In the genomic region with DNA sequence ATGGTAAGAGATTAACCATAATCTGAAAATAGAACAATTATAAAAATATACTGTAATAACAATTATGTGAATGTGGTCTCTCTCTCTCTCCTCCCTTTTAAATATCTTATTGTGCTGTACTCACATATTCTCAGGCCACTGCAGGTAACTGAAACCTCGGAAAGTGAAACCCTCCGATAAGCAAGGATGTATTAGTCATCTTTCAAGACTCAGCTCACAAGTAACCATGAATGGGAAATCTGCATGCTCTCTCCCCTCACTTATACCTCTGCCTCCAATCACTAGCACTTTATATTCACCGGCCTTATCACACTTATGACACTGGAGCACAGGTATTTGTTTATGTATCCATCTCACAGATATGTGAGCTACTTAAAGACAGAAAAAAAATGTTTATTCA, we compare ENCODE assay signal across 13 cellular contexts.
DNase-seq lines count a peak whose midpoint lies in the region; ATAC-seq and TF ChIP-seq lines count a peak whose summit lies in the region.
"Had no signal": no experiment of that assay in that cellular context is flagged by ENCODE, and none has a peak within 500 bp of the region (broad histone marks: within the 10 kb centered on the region; RNA-seq: fewer than 3 reads in every experiment).

No MANE protein-coding gene starts in this region.

- peak; percentile 54 to 83 for ATAC-seq in activated naive CD4-positive, alpha-beta T cell treated with anti-CD3 and anti-CD28 coated beads, Interleukin-2, amount 50 U/mL, for 72 hours
- ATAC-seq in stimulated activated effector memory CD8-positive, alpha-beta T cell treated with anti-CD3 and anti-CD28 coated beads, Interleukin-12 subunit alpha, Interleukin-12 subunit beta, amount 100 ng/mL, for 72 hours, result peak; percentile 60

- H3K4me1 ChIP-seq in HEK293 (ENCODE audit: control insufficient read depth, insufficient read depth, low read length), result no peaks in the 10 kb centered on the region
- H3K4me1 ChIP-seq: SJCRH30 had no signal

- POLR2A ChIA-PET in HEK293 (lab: Yijun Ruan, JAX), result no interaction called here

- H3K27ac ChIP-seq in HEK293 (ENCODE audit: extremely low read depth, low read depth, low read length), result no peak overlapping the region
- H3K27ac ChIP-seq: SJCRH30 had no signal

- H3K4me3 ChIP-seq in HEK293 (ENCODE audit: low read depth, low read length), result no peak overlapping the region
- H3K4me3 ChIP-seq: SJCRH30 had no signal

- no peaks in the 10 kb centered on the region for H3K36me3 Mint-ChIP-seq in activated naive CD4-positive, alpha-beta T cell treated with anti-CD3 and anti-CD28 coated beads, Interleukin-2, amount 50 U/mL, for 72 hours
- no peaks in the 10 kb centered on the region for H3K36me3 Mint-ChIP-seq in activated naive CD4-positive, alpha-beta T cell treated with anti-CD3 and anti-CD28 coated beads, Interleukin-2, amount 10 ng/mL, durations not matched to agents 7 days and 5 days
- no peaks in the 10 kb centered on the region for H3K36me3 Mint-ChIP-seq in stimulated activated effector memory CD8-positive, alpha-beta T cell treated with anti-CD3 and anti-CD28 coated beads, Interleukin-12 subunit alpha, Interleukin-12 subunit beta, amount 100 ng/mL, for 72 hours
- H3K36me3 Mint-ChIP-seq in mesothelial cell of epicardium, result peaks cover 7% of the 10 kb centered on the region

- no peaks in the 10 kb centered on the region for H3K36me3 ChIP-seq in HEK293 (ENCODE audit: control insufficient read depth in 2 of 2, insufficient read depth in 1 of 2, low read length in 2 of 2)
- H3K36me3 ChIP-seq: SJCRH30 had no signal

- no peak for DNase-seq in activated naive CD4-positive, alpha-beta T cell treated with anti-CD3 and anti-CD28 coated beads, Interleukin-2, amount 50 U/mL, for 72 hours (ENCODE audit: low spot score in 2 of 2)
- DNase-seq in activated naive CD4-positive, alpha-beta T cell treated with anti-CD3 and anti-CD28 coated beads, Interleukin-2, amount 10 ng/mL, durations not matched to agents 7 days and 5 days, result no peak
- DNase-seq in HT1080 (ENCODE audit: low read depth), result peak; percentile 32
- no peak for DNase-seq in stimulated activated effector memory CD8-positive, alpha-beta T cell treated with anti-CD3 and anti-CD28 coated beads, Interleukin-12 subunit alpha, Interleukin-12 subunit beta, amount 100 ng/mL, for 72 hours (ENCODE audit: low spot score in 2 of 2)
- DNase-seq in NCI-H2081 (lab: John Stamatoyannopoulos, UW), result no peak
- DNase-seq in mesothelial cell of epicardium (ENCODE audit: low spot score in 2 of 2, unreplicated experiment in 2 of 2), result no peak
- no peak for DNase-seq in NCI-H510A (lab: John Stamatoyannopoulos, UW)
- DNase-seq: activated naive CD4-positive, alpha-beta T cell treated with Interleukin-2 at 50 U/mL for 16 hours; DMS 273 treated with DMSO at 0.1 percent for 48 hours; left cardiac atrium; SJCRH30 had no signal

- H3K27me3 Mint-ChIP-seq in activated naive CD4-positive, alpha-beta T cell treated with anti-CD3 and anti-CD28 coated beads, Interleukin-2, amount 10 ng/mL, durations not matched to agents 7 days and 5 days, result no peaks in the 10 kb centered on the region
- no peaks in the 10 kb centered on the region for H3K27me3 Mint-ChIP-seq in mesothelial cell of epicardium (ENCODE audit: low read depth)
- H3K27me3 Mint-ChIP-seq: stimulated activated naive CD8-positive, alpha-beta T cell treated with anti-CD3 and anti-CD28 coated beads, Interleukin-15, Interleukin-2, amounts not matched to agents 100 ng/mL and 50 ng/mL, for 24 hours had no signal

- CTCF ChIA-PET in activated naive CD4-positive, alpha-beta T cell treated with anti-CD3 and anti-CD28 coated beads, Interleukin-2, amount 10 ng/mL, durations not matched to agents 7 days and 5 days (lab: Charles Lee), result interaction anchor here (1.4 kb wide), 1 partner anchor 83 kb away, joined by 4 read pairs; no protein-coding TSS in a partner anchor
- CTCF ChIA-PET in HEK293 (lab: Yijun Ruan, JAX), result interaction anchor here (0.7 to 4.9 kb wide), 11 partner anchors 9 to 278 kb away, joined by 3 to 43 read pairs (median 5); no protein-coding TSS in a partner anchor

- H3K9me3 ChIP-seq in HEK293 (ENCODE audit: control insufficient read depth, insufficient read depth, low read depth, low read length), result no peaks in the 10 kb centered on the region
- H3K9me3 ChIP-seq: SJCRH30 had no signal

- TF ChIP-seq CTCF in HEK293 (tag by site-specific recombination; IDR thresholded peaks at IDR 0.05) (no peak), mesothelial cell of epicardium (IDR thresholded peaks at IDR 0.05; ENCODE audit: unreplicated experiment) (no peak)

- H3K9me3 Mint-ChIP-seq in activated naive CD4-positive, alpha-beta T cell treated with anti-CD3 and anti-CD28 coated beads, Interleukin-2, amount 50 U/mL, for 72 hours, result no peaks in the 10 kb centered on the region
- no peaks in the 10 kb centered on the region for H3K9me3 Mint-ChIP-seq in activated naive CD4-positive, alpha-beta T cell treated with anti-CD3 and anti-CD28 coated beads, Interleukin-2, amount 10 ng/mL, durations not matched to agents 7 days and 5 days
- no peaks in the 10 kb centered on the region for H3K9me3 Mint-ChIP-seq in stimulated activated effector memory CD8-positive, alpha-beta T cell treated with anti-CD3 and anti-CD28 coated beads, Interleukin-12 subunit alpha, Interleukin-12 subunit beta, amount 100 ng/mL, for 72 hours
- no peaks in the 10 kb centered on the region for H3K9me3 Mint-ChIP-seq in mesothelial cell of epicardium
- H3K9me3 Mint-ChIP-seq: stimulated activated naive CD8-positive, alpha-beta T cell treated with anti-CD3 and anti-CD28 coated beads, Interleukin-15, Interleukin-2, amounts not matched to agents 100 ng/mL and 50 ng/mL, for 24 hours had no signal

- H3K27ac Mint-ChIP-seq in activated naive CD4-positive, alpha-beta T cell treated with anti-CD3 and anti-CD28 coated beads, Interleukin-2, amount 50 U/mL, for 72 hours, result no peak overlapping the region
- no peak overlapping the region for H3K27ac Mint-ChIP-seq in activated naive CD4-positive, alpha-beta T cell treated with anti-CD3 and anti-CD28 coated beads, Interleukin-2, amount 10 ng/mL, durations not matched to agents 7 days and 5 days
- no peak overlapping the region for H3K27ac Mint-ChIP-seq in stimulated activated effector memory CD8-positive, alpha-beta T cell treated with anti-CD3 and anti-CD28 coated beads, Interleukin-12 subunit alpha, Interleukin-12 subunit beta, amount 100 ng/mL, for 72 hours
- no peak overlapping the region for H3K27ac Mint-ChIP-seq in mesothelial cell of epicardium
- H3K27ac Mint-ChIP-seq: stimulated activated naive CD8-positive, alpha-beta T cell treated with anti-CD3 and anti-CD28 coated beads, Interleukin-15, Interleukin-2, amounts not matched to agents 100 ng/mL and 50 ng/mL, for 24 hours had no signal

- no peak overlapping the region for H3K4me3 Mint-ChIP-seq in activated naive CD4-positive, alpha-beta T cell treated with anti-CD3 and anti-CD28 coated beads, Interleukin-2, amount 10 ng/mL, durations not matched to agents 7 days and 5 days
- H3K4me3 Mint-ChIP-seq in stimulated activated effector memory CD8-positive, alpha-beta T cell treated with anti-CD3 and anti-CD28 coated beads, Interleukin-12 subunit alpha, Interleukin-12 subunit beta, amount 100 ng/mL, for 72 hours, result no peak overlapping the region
- H3K4me3 Mint-ChIP-seq in mesothelial cell of epicardium, result no peak overlapping the region
- H3K4me3 Mint-ChIP-seq: stimulated activated naive CD8-positive, alpha-beta T cell treated with anti-CD3 and anti-CD28 coated beads, Interleukin-15, Interleukin-2, amounts not matched to agents 100 ng/mL and 50 ng/mL, for 24 hours had no signal

- no peaks in the 10 kb centered on the region for H3K4me1 Mint-ChIP-seq in activated naive CD4-positive, alpha-beta T cell treated with anti-CD3 and anti-CD28 coated beads, Interleukin-2, amount 10 ng/mL, durations not matched to agents 7 days and 5 days
- H3K4me1 Mint-ChIP-seq in stimulated activated effector memory CD8-positive, alpha-beta T cell treated with anti-CD3 and anti-CD28 coated beads, Interleukin-12 subunit alpha, Interleukin-12 subunit beta, amount 100 ng/mL, for 72 hours, result no peaks in the 10 kb centered on the region
- no peaks in the 10 kb centered on the region for H3K4me1 Mint-ChIP-seq in mesothelial cell of epicardium

TF ChIP-seq in HEK293, 187 proteins besides CTCF, POLR2A, EP300 and RAD21:
- TF ChIP-seq, protein P1, sequence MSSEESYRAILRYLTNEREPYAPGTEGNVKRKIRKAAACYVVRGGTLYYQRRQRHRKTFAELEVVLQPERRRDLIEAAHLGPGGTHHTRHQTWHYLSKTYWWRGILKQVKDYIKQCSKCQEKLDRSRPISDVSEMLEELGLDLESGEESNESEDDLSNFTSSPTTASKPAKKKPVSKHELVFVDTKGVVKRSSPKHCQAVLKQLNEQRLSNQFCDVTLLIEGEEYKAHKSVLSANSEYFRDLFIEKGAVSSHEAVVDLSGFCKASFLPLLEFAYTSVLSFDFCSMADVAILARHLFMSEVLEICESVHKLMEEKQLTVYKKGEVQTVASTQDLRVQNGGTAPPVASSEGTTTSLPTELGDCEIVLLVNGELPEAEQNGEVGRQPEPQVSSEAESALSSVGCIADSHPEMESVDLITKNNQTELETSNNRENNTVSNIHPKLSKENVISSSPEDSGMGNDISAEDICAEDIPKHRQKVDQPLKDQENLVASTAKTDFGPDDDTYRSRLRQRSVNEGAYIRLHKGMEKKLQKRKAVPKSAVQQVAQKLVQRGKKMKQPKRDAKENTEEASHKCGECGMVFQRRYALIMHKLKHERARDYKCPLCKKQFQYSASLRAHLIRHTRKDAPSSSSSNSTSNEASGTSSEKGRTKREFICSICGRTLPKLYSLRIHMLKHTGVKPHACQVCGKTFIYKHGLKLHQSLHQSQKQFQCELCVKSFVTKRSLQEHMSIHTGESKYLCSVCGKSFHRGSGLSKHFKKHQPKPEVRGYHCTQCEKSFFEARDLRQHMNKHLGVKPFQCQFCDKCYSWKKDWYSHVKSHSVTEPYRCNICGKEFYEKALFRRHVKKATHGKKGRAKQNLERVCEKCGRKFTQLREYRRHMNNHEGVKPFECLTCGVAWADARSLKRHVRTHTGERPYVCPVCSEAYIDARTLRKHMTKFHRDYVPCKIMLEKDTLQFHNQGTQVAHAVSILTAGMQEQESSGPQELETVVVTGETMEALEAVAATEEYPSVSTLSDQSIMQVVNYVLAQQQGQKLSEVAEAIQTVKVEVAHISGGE (tag by site-specific recombination; conservative IDR thresholded peaks at IDR 0.05; ENCODE audit: low read depth), result no peak
- TF ChIP-seq MYNN (tag by site-specific recombination; IDR thresholded peaks at IDR 0.05; ENCODE audit: borderline replicate concordance), result no peak
- TF ChIP-seq PRDM1 (tag by site-specific recombination; IDR thresholded peaks at IDR 0.05), result peak; percentile 57
